9 cellular contexts compared by ENCODE assay signal in genomic region chr1:11681071-11681771, GRCh38. TPM values are rescaled to one million over a fixed set of nuclear protein-coding genes. Genes with fewer than 3 reads are reported as not detected.
DNase-seq lines count a peak whose midpoint lies in the region; ATAC-seq, FAIRE-seq and TF ChIP-seq lines count a peak whose summit lies in the region.
"Had no signal": no experiment of that assay in that cellular context is flagged by ENCODE, and none has a peak within 500 bp of the region (broad histone marks: within the 10 kb centered on the region; RNA-seq: fewer than 3 reads in every experiment).

TSS of gene MAD2L2 (minus strand) at chr1:11681148. CDS start at chr1:11680601, 547 bp downstream.

- H3K36me3 ChIP-seq in HepG2 (replicated peaks in 1 of 2; ENCODE audit: control insufficient read depth in 1 of 2, insufficient read depth in 2 of 2, low read length in 2 of 2) = peaks cover 3 to 14% of the 10 kb centered on the region in 2 experiments; a peak in 2 of 5 replicates

- H4K20me1 ChIP-seq in HepG2 (ENCODE audit: insufficient read depth, low read length) = no peaks in the 10 kb centered on the region

- peaks cover 3 to 38% of the 10 kb centered on the region in 2 experiments; a peak in 4 of 5 replicates for H3K27me3 ChIP-seq in HepG2 (ENCODE audit: control insufficient read depth in 1 of 2, insufficient read depth in 2 of 2, low read length in 2 of 2)

- H3K9me3 ChIP-seq in HepG2 (ENCODE audit: low read length) = no peaks in the 10 kb centered on the region

- in situ Hi-C loops in HepG2 (cut with HindIII; ENCODE audit: extremely low pct_ligation_motif_present, low pct_unique_long_range_greater_than_20kb) = no loop called here

- TF ChIP-seq RAD21 in HepG2 (CRISPR knock-in tag; IDR thresholded peaks at IDR 0.05) = 0 out of 2 replicates have a peak, but pooled peaks have one; percentile 6

- no peak for FAIRE-seq in HepG2 (lab: Jason Lieb, UNC)
- FAIRE-seq: TTC549 had no signal

- no peaks in the 10 kb centered on the region for H3K79me2 ChIP-seq in HepG2 (ENCODE audit: insufficient read depth, low read length)

- peak within 1 kb of the TSS; percentile 92 for H3K27ac Mint-ChIP-seq in dendritic cell treated with granulocyte-macrophage colony-stimulating factor and Interleukin-4, amounts not matched to agents 40 ng/mL and 50 ng/mL, for 4 days

- ATAC-seq in GM18873 (IDR thresholded peaks at IDR 0.05; ENCODE audit: low FRiP score, unreplicated experiment) = peak; percentile 59
- ATAC-seq in HG03135 (IDR thresholded peaks at IDR 0.05; ENCODE audit: unreplicated experiment) = peak; percentile 82
- ATAC-seq in HepG2 = peak; percentile 94

- no peaks in the 10 kb centered on the region for H3K9me3 Mint-ChIP-seq in dendritic cell treated with granulocyte-macrophage colony-stimulating factor and Interleukin-4, amounts not matched to agents 40 ng/mL and 50 ng/mL, for 4 days

- POLR2A ChIA-PET in HepG2 (lab: Yijun Ruan, JAX) = interaction anchor here (0.9 to 2.5 kb wide), 3 partner anchors 9 to 28 kb away, joined by 3 to 16 read pairs (median 4); partner anchors contain the start of gene FBXO6

- H3K27ac ChIP-seq in HepG2 (ENCODE audit: extremely low read length, insufficient read depth, low read length) = peak within 1 kb of the TSS; percentile 43

- peak; percentile 31 for DNase-seq in AG09309 (ENCODE audit: low read depth)
- DNase-seq in NCI-H510A (lab: John Stamatoyannopoulos, UW) = peak; percentile 97
- peak; percentile 89 for DNase-seq in activated CD4-positive, alpha-beta T cell treated with anti-CD3 and anti-CD28 coated beads, Interleukin-2, amount 50 U/mL, for 1 hour
- DNase-seq in HepG2 (ENCODE audit: low spot score) = peak; percentile 47
- DNase-seq in stimulated activated CD4-positive, alpha-beta T cell treated with anti-CD3 and anti-CD28 coated beads, Interleukin-2, amount 100 ng/mL, for 4 hours (ENCODE audit: low read depth) = peak; percentile 85

- H3K36me3 Mint-ChIP-seq in dendritic cell treated with granulocyte-macrophage colony-stimulating factor and Interleukin-4, amounts not matched to agents 40 ng/mL and 50 ng/mL, for 4 days (ENCODE audit: low read depth) = peaks cover 33% of the 10 kb centered on the region

- no TSS peak for BruUV-seq in HepG2 (replicated peaks; lab: Mats Ljungman, UMichigan)

- H3K4me3 Mint-ChIP-seq in dendritic cell treated with granulocyte-macrophage colony-stimulating factor and Interleukin-4, amounts not matched to agents 40 ng/mL and 50 ng/mL, for 4 days = peak within 1 kb of the TSS; percentile 99

- H3K4me3 ChIP-seq in AG09309 (ENCODE audit: control insufficient read depth, low read depth, low read length) (peak within 1 kb of the TSS; percentile 98), HepG2 (replicated peaks in 1 of 3; ENCODE audit: insufficient read depth in 1 of 3, low read depth in 2 of 3, low read length in 3 of 3) (peak within 1 kb of the TSS; percentile 67 to 97 (median 90))

- H3K4me1 ChIP-seq in HepG2 (ENCODE audit: insufficient read depth, low read length) = peaks cover 23% of the 10 kb centered on the region

- WGBS in HepG2 (ENCODE audit: low lambda C conversion rate) = 6% methylated on average over 20 of the region's 71 CpGs

- intact Hi-C loops in dendritic cell treated with granulocyte-macrophage colony-stimulating factor and Interleukin-4, amounts not matched to agents 40 ng/mL and 50 ng/mL, for 4 days (cut with micrococcal nuclease) = no loop called here
- intact Hi-C loops in HepG2 (cut with micrococcal nuclease; ENCODE audit: unreplicated experiment) = no loop called here

- CTCF ChIA-PET in HepG2 (lab: Yijun Ruan, JAX; ENCODE audit: low intra/inter-chr PET ratio, low total read pairs) = no interaction called here

- peak within 1 kb of the TSS; percentile 99 for H3K4me2 ChIP-seq in HepG2 (ENCODE audit: low read depth, low read length)

- peaks cover 21% of the 10 kb centered on the region for H3K27me3 Mint-ChIP-seq in dendritic cell treated with granulocyte-macrophage colony-stimulating factor and Interleukin-4, amounts not matched to agents 40 ng/mL and 50 ng/mL, for 4 days

- H2AFZ ChIP-seq in HepG2 (ENCODE audit: low read length) = no peak within 1 kb of the TSS

- no peak for TF ChIP-seq CTCF in AG09309 (IDR thresholded peaks at IDR 0.05; ENCODE audit: control insufficient read depth, insufficient read depth, low read depth, low read length, missing control alignments)
- no peak for TF ChIP-seq CTCF in HepG2 (CRISPR knock-in tag; IDR thresholded peaks at IDR 0.05)

- TF ChIP-seq POLR2A in HepG2 (IDR thresholded peaks at IDR 0.05; ENCODE audit: insufficient read depth in 1 of 2, low read depth in 2 of 2, low read length in 2 of 2) = peak; percentile 43 to 78; a peak in 2 of 4 replicates

- TF ChIP-seq EP300 in HepG2 (IDR thresholded peaks at IDR 0.05; ENCODE audit: low read depth in 2 of 2, low read length in 2 of 2) = no peak
- 0 out of 2 replicates have a peak, but pooled peaks have one; percentile 6 for TF ChIP-seq EP300 in HepG2 (CRISPR knock-in tag; IDR thresholded peaks at IDR 0.05; ENCODE audit: borderline replicate concordance)

- H3K4me1 Mint-ChIP-seq in dendritic cell treated with granulocyte-macrophage colony-stimulating factor and Interleukin-4, amounts not matched to agents 40 ng/mL and 50 ng/mL, for 4 days (ENCODE audit: low read depth) = peaks cover 26% of the 10 kb centered on the region

- H3K9ac ChIP-seq in HepG2 (ENCODE audit: insufficient read depth, low read depth, low read length) = peak within 1 kb of the TSS; percentile 79

TF ChIP-seq in HepG2, 621 proteins besides CTCF, POLR2A, EP300 and RAD21 (continues in another document):
- TF ChIP-seq, protein P1, sequence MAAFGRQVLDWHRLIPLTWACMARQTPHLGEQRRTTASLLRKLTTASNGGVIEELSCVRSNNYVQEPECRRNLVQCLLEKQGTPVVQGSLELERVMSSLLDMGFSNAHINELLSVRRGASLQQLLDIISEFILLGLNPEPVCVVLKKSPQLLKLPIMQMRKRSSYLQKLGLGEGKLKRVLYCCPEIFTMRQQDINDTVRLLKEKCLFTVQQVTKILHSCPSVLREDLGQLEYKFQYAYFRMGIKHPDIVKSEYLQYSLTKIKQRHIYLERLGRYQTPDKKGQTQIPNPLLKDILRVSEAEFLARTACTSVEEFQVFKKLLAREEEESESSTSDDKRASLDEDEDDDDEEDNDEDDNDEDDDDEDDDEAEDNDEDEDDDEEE (CRISPR knock-in tag; IDR thresholded peaks at IDR 0.05) = peak; percentile 79
- TF ChIP-seq HNF1B (CRISPR knock-in tag; IDR thresholded peaks at IDR 0.05) (no peak), ZNF709 (CRISPR knock-in tag; IDR thresholded peaks at IDR 0.05) (peak; percentile 23; the same call in 1 of the 2 replicates), TEAD2 (CRISPR knock-in tag; IDR thresholded peaks at IDR 0.05) (no peak), GATAD1 (CRISPR knock-in tag; IDR thresholded peaks at IDR 0.05) (peak; percentile 82), NCOA1 (CRISPR knock-in tag; IDR thresholded peaks at IDR 0.05) (no peak), IKZF1 (IDR thresholded peaks at IDR 0.05) (no peak)
- TF ChIP-seq, protein P2, sequence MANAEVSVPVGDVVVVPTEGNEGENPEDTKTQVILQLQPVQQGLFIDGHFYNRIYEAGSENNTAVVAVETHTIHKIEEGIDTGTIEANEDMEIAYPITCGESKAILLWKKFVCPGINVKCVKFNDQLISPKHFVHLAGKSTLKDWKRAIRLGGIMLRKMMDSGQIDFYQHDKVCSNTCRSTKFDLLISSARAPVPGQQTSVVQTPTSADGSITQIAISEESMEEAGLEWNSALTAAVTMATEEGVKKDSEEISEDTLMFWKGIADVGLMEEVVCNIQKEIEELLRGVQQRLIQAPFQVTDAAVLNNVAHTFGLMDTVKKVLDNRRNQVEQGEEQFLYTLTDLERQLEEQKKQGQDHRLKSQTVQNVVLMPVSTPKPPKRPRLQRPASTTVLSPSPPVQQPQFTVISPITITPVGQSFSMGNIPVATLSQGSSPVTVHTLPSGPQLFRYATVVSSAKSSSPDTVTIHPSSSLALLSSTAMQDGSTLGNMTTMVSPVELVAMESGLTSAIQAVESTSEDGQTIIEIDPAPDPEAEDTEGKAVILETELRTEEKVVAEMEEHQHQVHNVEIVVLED (CRISPR knock-in tag; IDR thresholded peaks at IDR 0.05; ENCODE audit: borderline replicate concordance) = peak; percentile 81

RNA-seq across cellular contexts. Expression of gene MAD2L2, which starts in this region (rescaled TPM):
- 37.6 and 53.8 TPM in 2 replicates for total RNA-seq in HepG2 (2016; rRNA removed; fragmentation: Illumina TruSeq; extraction: Trizol)
- total RNA-seq in HepG2 (2016; cell fraction: cytosol; rRNA removed; fragmentation: Illumina TruSeq; extraction: Trizol; ENCODE audit: low read depth) = 164 and 195 TPM in 2 replicates
- total RNA-seq in HepG2 (2016; cell fraction: insoluble cytoplasmic fraction; rRNA removed; fragmentation: Illumina TruSeq; extraction: Trizol) = 34.8 and 55.0 TPM in 2 replicates
- total RNA-seq in HepG2 (2016; cell fraction: membrane; rRNA removed; fragmentation: Illumina TruSeq; extraction: Trizol) = 127 and 152 TPM in 2 replicates
- total RNA-seq in HepG2 (2016; cell fraction: nucleus; rRNA removed; fragmentation: Illumina TruSeq; extraction: Trizol) = 28.6 and 32.6 TPM in 2 replicates
- polyA plus RNA-seq in HepG2 (2011; rRNA removed) = 51.8 and 53.0 TPM in 2 replicates
- polyA plus RNA-seq in HepG2 (2011; cell fraction: cytosol; rRNA removed) = 56.2 and 86.8 TPM in 2 replicates
- polyA plus RNA-seq in HepG2 (2011; cell fraction: nucleus; rRNA removed) = 69.0 and 73.0 TPM in 2 replicates
- polyA plus RNA-seq in HepG2 (2012) = 33.6 and 38.0 TPM in 2 replicates
- 231 and 260 TPM in 2 replicates for polyA plus RNA-seq in HepG2 (2016; cell fraction: cytosol; fragmentation: Illumina TruSeq; extraction: Trizol; ENCODE audit: low read depth)
- 43.5 and 51.8 TPM in 2 replicates for polyA plus RNA-seq in HepG2 (2016; cell fraction: insoluble cytoplasmic fraction; fragmentation: Illumina TruSeq; extraction: Trizol; ENCODE audit: low read depth)
- 147 and 163 TPM in 2 replicates for polyA plus RNA-seq in HepG2 (2016; cell fraction: membrane; fragmentation: Illumina TruSeq; extraction: Trizol; ENCODE audit: low read depth)
- 60.5 and 63.4 TPM in 2 replicates for polyA plus RNA-seq in HepG2 (2016; cell fraction: nucleus; fragmentation: Illumina TruSeq; extraction: Trizol; ENCODE audit: insufficient read depth, low read depth)
- 65.7 and 126 TPM in 2 replicates for polyA minus RNA-seq in HepG2 (2011; rRNA and poly(A)+ RNA removed; ENCODE audit: low replicate concordance)
- polyA minus RNA-seq in HepG2 (2011; cell fraction: cytosol; rRNA and poly(A)+ RNA removed) = 20.8 and 24.6 TPM in 2 replicates
- 15.5 and 18.3 TPM in 2 replicates for polyA minus RNA-seq in HepG2 (2011; cell fraction: nucleus; rRNA and poly(A)+ RNA removed)

Comparison
In these comparisons a context has a peak if more than half of its experiments do, and no peak if none do; other contexts are left out.
1. Peak in every context shown above with its lines: DNase-seq, ATAC-seq, H3K4me3 ChIP-seq and H3K27ac ChIP-seq.
2. DNase-seq: peak in every context shown above with its lines; median percentile 97 in NCI-H510A; 89 in activated CD4-positive, alpha-beta T cell treated with anti-CD3 and anti-CD28 coated beads, Interleukin-2, amount 50 U/mL, for 1 hour; 85 in stimulated activated CD4-positive, alpha-beta T cell treated with anti-CD3 and anti-CD28 coated beads, Interleukin-2, amount 100 ng/mL, for 4 hours; 47 in HepG2; 31 in AG09309.